ENCODE assay signal across 15 cellular contexts in the genomic region with DNA sequence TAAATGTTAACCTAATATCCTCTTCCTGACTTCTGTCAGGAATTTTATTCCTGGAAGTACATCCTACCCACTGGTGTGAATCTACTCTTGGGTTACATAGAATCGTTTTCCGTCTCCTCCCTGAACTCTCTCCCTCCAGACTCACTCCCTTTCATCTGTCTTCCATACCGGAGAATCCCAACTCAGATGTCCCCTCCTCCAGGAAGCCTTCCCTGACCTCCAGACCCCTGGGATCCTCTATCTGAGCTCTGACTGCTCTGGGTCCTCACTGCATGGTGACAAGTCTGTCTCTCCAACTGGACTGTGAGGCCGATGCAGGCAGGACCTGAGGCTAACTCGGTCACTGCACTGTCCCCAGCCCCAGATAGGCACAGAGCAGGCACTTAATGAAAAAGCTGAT. TPM values are rescaled to one million over a fixed set of nuclear protein-coding genes. Genes with fewer than 3 reads are reported as not detected.
DNase-seq lines count a peak whose midpoint lies in the region; ATAC-seq and TF ChIP-seq lines count a peak whose summit lies in the region.
"Had no signal": no experiment of that assay in that cellular context is flagged by ENCODE, and none has a peak within 500 bp of the region (broad histone marks: within the 10 kb centered on the region; RNA-seq: fewer than 3 reads in every experiment).

No MANE protein-coding gene starts in this region.

- H3K27ac ChIP-seq in heart right ventricle = peak overlapping the region in 8 of 10 donors; percentile 6 to 73 (median 52)
- H3K27ac ChIP-seq: HL-60 had no signal

- no peaks in the 10 kb centered on the region for H3K9me3 Mint-ChIP-seq in effector memory CD8-positive, alpha-beta T cell
- no peaks in the 10 kb centered on the region for H3K9me3 Mint-ChIP-seq in progenitor cell of endocrine pancreas (ENCODE audit: low read depth)

- H3K4me1 Mint-ChIP-seq in effector memory CD8-positive, alpha-beta T cell (ENCODE audit: low read depth in 2 of 2) = peaks cover 2 to 11% of the 10 kb centered on the region in 2 donors
- H3K4me1 Mint-ChIP-seq in progenitor cell of endocrine pancreas (ENCODE audit: low read depth) = no peaks in the 10 kb centered on the region

- H3K36me3 ChIP-seq in heart right ventricle (peaks cover 0 to 4% (median 0%) of the 10 kb centered on the region in 9 donors), NT2/D1 (ENCODE audit: insufficient read depth, insufficient read length, low read length) (no peaks in the 10 kb centered on the region)
- H3K36me3 ChIP-seq: HAP-1 had no signal

- intact Hi-C loops in heart right ventricle (cut with DNase I) (loop anchor here in 2 of 10 donors (5.0 kb wide), 2 partner anchors 33 to 38 kb away; no protein-coding TSS in a partner anchor), left ventricle myocardium superior (cut with micrococcal nuclease) (no loop called here)

- peak overlapping the region; percentile 16 to 62 for H3K27ac Mint-ChIP-seq in effector memory CD8-positive, alpha-beta T cell
- H3K27ac Mint-ChIP-seq in progenitor cell of endocrine pancreas = peak overlapping the region; percentile 19

- peak overlapping the region; percentile 36 for H3K9ac ChIP-seq in NT2/D1 (ENCODE audit: insufficient read length, low read depth)

- no peak overlapping the region for H3K4me3 Mint-ChIP-seq in effector memory CD8-positive, alpha-beta T cell
- no peak overlapping the region for H3K4me3 Mint-ChIP-seq in progenitor cell of endocrine pancreas (ENCODE audit: low read depth)

- TF ChIP-seq CTCF in heart right ventricle (IDR thresholded peaks at IDR 0.05) (no peak), progenitor cell of endocrine pancreas (IDR thresholded peaks at IDR 0.05; ENCODE audit: unreplicated experiment) (no peak)

- DNase-seq in heart right ventricle = no peak
- no peak for DNase-seq in left ventricle myocardium superior
- no peak for DNase-seq in NT2/D1 (ENCODE audit: low read depth, low spot score)
- DNase-seq in effector memory CD8-positive, alpha-beta T cell = no peak
- no peak for DNase-seq in progenitor cell of endocrine pancreas (ENCODE audit: low spot score, unreplicated experiment)
- DNase-seq in hepatic stellate cell (ENCODE audit: low spot score) = no peak
- no peak for DNase-seq in cerebellar cortex (ENCODE audit: low spot score)
- DNase-seq in left lobe of liver (ENCODE audit: low spot score) = no peak
- DNase-seq: COR-L47, NCI-H187, NCI-H345, NCI-H526 treated with DMSO at 0.1 percent for 48 hours, SIG-M5 had no signal

- H3K4me3 ChIP-seq in heart right ventricle (no peak overlapping the region), NT2/D1 (ENCODE audit: insufficient read length, low read depth) (no peak overlapping the region)
- H3K4me3 ChIP-seq: HAP-1 had no signal

- no peak for ATAC-seq in heart right ventricle
- ATAC-seq in left ventricle myocardium superior = no peak
- ATAC-seq in effector memory CD8-positive, alpha-beta T cell (replicated peaks) = no peak
- ATAC-seq in left lobe of liver = no peak

- H3K27me3 Mint-ChIP-seq in effector memory CD8-positive, alpha-beta T cell = no peaks in the 10 kb centered on the region
- H3K27me3 Mint-ChIP-seq in progenitor cell of endocrine pancreas = no peaks in the 10 kb centered on the region

- H3K9me3 ChIP-seq in heart right ventricle (no peaks in the 10 kb centered on the region), NT2/D1 (ENCODE audit: insufficient read depth, low read length) (no peaks in the 10 kb centered on the region)
- H3K9me3 ChIP-seq: HAP-1 had no signal

- WGBS in heart right ventricle, 2 donors = 68 to 69% methylated on average over 5 of the region's 5 CpGs

- H3K27me3 ChIP-seq in heart right ventricle (no peaks in the 10 kb centered on the region), NT2/D1 (ENCODE audit: insufficient read depth, insufficient read length) (no peaks in the 10 kb centered on the region)

- H3K4me1 ChIP-seq in heart right ventricle (peaks cover 0 to 45% (median 23%) of the 10 kb centered on the region in 9 donors), NT2/D1 (ENCODE audit: insufficient read depth, insufficient read length) (peaks cover 3% of the 10 kb centered on the region)
- H3K4me1 ChIP-seq: HAP-1 had no signal

- H3K36me3 Mint-ChIP-seq in effector memory CD8-positive, alpha-beta T cell (ENCODE audit: insufficient read depth) = peaks cover 3% of the 10 kb centered on the region
- peaks cover 2% of the 10 kb centered on the region for H3K36me3 Mint-ChIP-seq in progenitor cell of endocrine pancreas (ENCODE audit: insufficient read depth)

RNA-seq across cellular contexts. Expression of gene OPA3, which starts 24.6 kb away (rescaled TPM):
- total RNA-seq in heart right ventricle (10 to 100 TPM; 20.0 to 27.9 (median 24.2) TPM), left ventricle myocardium superior (26.9 TPM), progenitor cell of endocrine pancreas (14.4 and 16.5 TPM in 2 replicates), left lobe of liver (8.3 TPM)
- 10 to 100 TPM; 10.2 to 10.7 TPM for polyA plus RNA-seq in heart right ventricle

RNA-seq across cellular contexts. Expression of gene GPR4, which starts 42.0 kb away (rescaled TPM):
- total RNA-seq in heart right ventricle = 10 to 100 TPM in 1 of 10 donors, 1 to 10 TPM in 9; 2.3 to 29.4 (median 5.2) TPM
- 1 to 10 TPM; 5.7 to 9.4 TPM for polyA plus RNA-seq in heart right ventricle
- total RNA-seq in left ventricle myocardium superior = 4.8 TPM
- not detected in 2 replicates for total RNA-seq in progenitor cell of endocrine pancreas
- total RNA-seq in left lobe of liver = 1.2 TPM

RNA-seq across cellular contexts. Expression of gene VASP, which starts 52.8 kb away (rescaled TPM):
- total RNA-seq in heart right ventricle = 10 to 100 TPM; 24.9 to 78.6 (median 42.3) TPM
- polyA plus RNA-seq in heart right ventricle = 10 to 100 TPM; 62.3 to 70.0 TPM
- total RNA-seq in left ventricle myocardium superior = 43.3 TPM
- 93.4 and 94.9 TPM in 2 replicates for total RNA-seq in progenitor cell of endocrine pancreas
- 21.7 TPM for total RNA-seq in left lobe of liver
